ENCODE assay signal across 16 cellular contexts in genomic region chr15:28264166-28264565, GRCh38.
"Had no signal": no experiment of that assay in that cellular context is flagged by ENCODE, and none has a peak within 500 bp of the region (broad histone marks: within the 10 kb centered on the region; RNA-seq: fewer than 3 reads in every experiment).

No MANE protein-coding gene starts in this region.

- H3K4me3 Mint-ChIP-seq: dendritic cell treated with granulocyte-macrophage colony-stimulating factor and Interleukin-4, amounts not matched to agents 40 ng/mL and 50 ng/mL, for 4 days; effector memory CD8-positive, alpha-beta T cell; naive thymus-derived CD8-positive, alpha-beta T cell had no signal

- DNase-seq: effector memory CD8-positive, alpha-beta T cell; erythroblast; heart left ventricle; hippocampal formation; left colon; naive thymus-derived CD8-positive, alpha-beta T cell; posterior cingulate gyrus; stimulated activated CD4-positive, alpha-beta T cell treated with anti-CD3 and anti-CD28 coated beads, Interleukin-2, amount 100 ng/mL, for 24 hours; stimulated activated naive CD4-positive, alpha-beta T cell treated with Interleukin-2 at 50 U/mL for 16 hours; trophoblast cell had no signal

- H3K27me3 ChIP-seq: heart left ventricle, neutrophil had no signal

- H3K4me3 ChIP-seq: heart left ventricle, skin epidermis had no signal

- ATAC-seq: effector memory CD8-positive, alpha-beta T cell; heart left ventricle; left colon; naive thymus-derived CD8-positive, alpha-beta T cell; sciatic nerve had no signal

- H3K27me3 Mint-ChIP-seq: dendritic cell treated with granulocyte-macrophage colony-stimulating factor and Interleukin-4, amounts not matched to agents 40 ng/mL and 50 ng/mL, for 4 days; effector memory CD8-positive, alpha-beta T cell; naive thymus-derived CD8-positive, alpha-beta T cell had no signal

- H3K27ac Mint-ChIP-seq: dendritic cell treated with granulocyte-macrophage colony-stimulating factor and Interleukin-4, amounts not matched to agents 40 ng/mL and 50 ng/mL, for 4 days; effector memory CD8-positive, alpha-beta T cell; naive thymus-derived CD8-positive, alpha-beta T cell had no signal

- H3K9me3 ChIP-seq: heart left ventricle, neutrophil had no signal

- H3K27ac ChIP-seq: heart left ventricle, neutrophil, skin epidermis had no signal

- H3K9me3 Mint-ChIP-seq: dendritic cell treated with granulocyte-macrophage colony-stimulating factor and Interleukin-4, amounts not matched to agents 40 ng/mL and 50 ng/mL, for 4 days; effector memory CD8-positive, alpha-beta T cell; naive thymus-derived CD8-positive, alpha-beta T cell had no signal

- FAIRE-seq: colon, frontal cortex had no signal
